Comparison of ENCODE assay signal across 16 cellular contexts in genomic region chr11:121038642-121039409, GRCh38. TPM values are rescaled to one million over a fixed set of nuclear protein-coding genes. Genes with fewer than 3 reads are reported as not detected.
A peak's percentile ranks its signal among the peaks of the same experiment; 100 is the strongest.
DNase-seq lines count a peak whose midpoint lies in the region; ATAC-seq and TF ChIP-seq lines count a peak whose summit lies in the region.
"Had no signal": no experiment of that assay in that cellular context is flagged by ENCODE, and none has a peak within 500 bp of the region (broad histone marks: within the 10 kb centered on the region; RNA-seq: fewer than 3 reads in every experiment).

No MANE protein-coding gene starts in this region.

- H3K36me3 Mint-ChIP-seq in GM23338 (ENCODE audit: low read depth) (no peaks in the 10 kb centered on the region), neural progenitor cell (no peaks in the 10 kb centered on the region)

- H3K27me3 Mint-ChIP-seq in GM23338 (ENCODE audit: insufficient read depth, low read depth, poor library complexity) = no peaks in the 10 kb centered on the region
- H3K27me3 Mint-ChIP-seq in neural progenitor cell (ENCODE audit: insufficient read depth, low read depth) = no peaks in the 10 kb centered on the region

- H3F3A ChIP-seq in GM23338 (replicated peaks; ENCODE audit: low read depth) (no peaks in the 10 kb centered on the region), neural progenitor cell (ENCODE audit: low read depth) (no peaks in the 10 kb centered on the region)

- H4K20me1 ChIP-seq in GM23338 (replicated peaks; ENCODE audit: insufficient read depth) (no peaks in the 10 kb centered on the region), hepatocyte (ENCODE audit: insufficient read depth, poor library complexity, severe bottlenecking) (no peaks in the 10 kb centered on the region), neural progenitor cell (ENCODE audit: low read depth) (peaks cover 74% of the 10 kb centered on the region)

- H3K4me1 Mint-ChIP-seq in GM23338 = peaks cover 72% of the 10 kb centered on the region
- H3K4me1 Mint-ChIP-seq in neural progenitor cell = peaks cover 13% of the 10 kb centered on the region

- H3K9me3 Mint-ChIP-seq in GM23338 (no peaks in the 10 kb centered on the region), neural progenitor cell (no peaks in the 10 kb centered on the region)
- H3K9me3 Mint-ChIP-seq: CD8-positive, alpha-beta T cell had no signal

- 66% methylated on average over 5 of the region's 5 CpGs for WGBS in HUES64
- whole genome bisulfite sequencing in hepatocyte (ENCODE audit: low lambda C conversion rate, missing lambda C conversion rate) = 51% methylated on average over 5 of the region's 5 CpGs

- no peaks in the 10 kb centered on the region for H3K9me2 ChIP-seq in GM23338 (ENCODE audit: insufficient read depth)
- H3K9me2 ChIP-seq in hepatocyte (replicated peaks; ENCODE audit: insufficient read depth) = no peaks in the 10 kb centered on the region

- H3K4me1 ChIP-seq in GM23338 (ENCODE audit: insufficient read depth) (peaks cover 42% of the 10 kb centered on the region), HUES64 (ENCODE audit: insufficient read depth, low read length) (peaks cover 49% of the 10 kb centered on the region), hepatocyte (ENCODE audit: insufficient read depth) (peaks cover 8% of the 10 kb centered on the region), neural progenitor cell (peaks cover 23% of the 10 kb centered on the region)

- DNase-seq in GM23338 (ENCODE audit: low spot score) (no peak), hepatocyte (ENCODE audit: low spot score) (no peak), neural progenitor cell (ENCODE audit: low spot score) (no peak), NCI-H69 (lab: John Stamatoyannopoulos, UW) (no peak), DMS153 treated with DMSO at 0.1 percent for 48 hours (lab: John Stamatoyannopoulos, UW; ENCODE audit: unreplicated experiment) (no peak), GF-D8 (lab: John Stamatoyannopoulos, UW) (no peak)
- DNase-seq in stimulated activated CD8-positive, alpha-beta memory T cell treated with anti-CD3 and anti-CD28 coated beads, Interleukin-4, amount 100 ng/mL, for 48 hours = no peak
- DNase-seq: CD8-positive, alpha-beta T cell; HCEC 1CT; KG1; NCI-H1092 treated with DMSO at 0.1 percent for 48 hours; NCI-H1694 treated with DMSO at 0.1 percent for 48 hours; NCI-H2171; NCI-H510A; RPMI8226 had no signal

- peaks cover 70% of the 10 kb centered on the region for H3K79me2 ChIP-seq in GM23338 (replicated peaks; ENCODE audit: insufficient read depth)
- peaks cover 53% of the 10 kb centered on the region for H3K79me2 ChIP-seq in hepatocyte
- H3K79me2 ChIP-seq in neural progenitor cell (ENCODE audit: low read depth) = peaks cover 60% of the 10 kb centered on the region

- TF ChIP-seq CTCF in GM23338 (conservative IDR thresholded peaks at IDR 0.05; ENCODE audit: low read depth in 2 of 2) (no peak), hepatocyte (IDR thresholded peaks at IDR 0.05; ENCODE audit: poor library complexity) (no peak), neural progenitor cell (IDR thresholded peaks at IDR 0.05) (no peak)

- no peaks in the 10 kb centered on the region for H3K36me3 ChIP-seq in GM23338 (ENCODE audit: insufficient read depth)
- H3K36me3 ChIP-seq in HUES64 (ENCODE audit: insufficient read depth, low read length) = no peaks in the 10 kb centered on the region
- H3K36me3 ChIP-seq in hepatocyte (replicated peaks; ENCODE audit: insufficient read depth, low read depth) = no peaks in the 10 kb centered on the region
- no peaks in the 10 kb centered on the region for H3K36me3 ChIP-seq in neural progenitor cell

- H3K27ac ChIP-seq in GM23338 (ENCODE audit: low read depth) = peak overlapping the region; percentile 51
- peak overlapping the region; percentile 19; the same call in 1 of the 2 replicates for H3K27ac ChIP-seq in HUES64 (ENCODE audit: low read depth, low read length)
- H3K27ac ChIP-seq in hepatocyte = peak overlapping the region; percentile 59
- no peak overlapping the region for H3K27ac ChIP-seq in neural progenitor cell

- peak overlapping the region; percentile 70 for H3K27ac Mint-ChIP-seq in GM23338
- H3K27ac Mint-ChIP-seq in neural progenitor cell = no peak overlapping the region
- H3K27ac Mint-ChIP-seq: CD8-positive, alpha-beta T cell had no signal

- H3K27me3 ChIP-seq in GM23338 (ENCODE audit: insufficient read depth) (no peaks in the 10 kb centered on the region), HUES64 (ENCODE audit: insufficient read depth, low read length) (no peaks in the 10 kb centered on the region), hepatocyte (no peaks in the 10 kb centered on the region), neural progenitor cell (no peaks in the 10 kb centered on the region)

- no peak; the same call in 2 of the 3 replicates for ATAC-seq in GM23338
- ATAC-seq: CD8-positive, alpha-beta T cell had no signal

- H3K4me3 Mint-ChIP-seq in GM23338 = peak overlapping the region; percentile 7; the same call in 2 of the 3 replicates
- H3K4me3 Mint-ChIP-seq in neural progenitor cell = no peak overlapping the region
- H3K4me3 Mint-ChIP-seq: CD8-positive, alpha-beta T cell had no signal

- peak overlapping the region; percentile 55 for H3K4me2 ChIP-seq in GM23338
- H3K4me2 ChIP-seq in hepatocyte = peak overlapping the region; percentile 47
- H3K4me2 ChIP-seq in neural progenitor cell = peak overlapping the region; percentile 39

- H3K4me3 ChIP-seq in GM23338 = no peak overlapping the region
- no peak overlapping the region for H3K4me3 ChIP-seq in HUES64 (ENCODE audit: low read length)
- H3K4me3 ChIP-seq in hepatocyte = no peak overlapping the region
- H3K4me3 ChIP-seq in neural progenitor cell = no peak overlapping the region

- no peak overlapping the region for H3K9ac ChIP-seq in HUES64 (ENCODE audit: low read depth, low read length)
- no peak overlapping the region for H3K9ac ChIP-seq in neural progenitor cell

- no peaks in the 10 kb centered on the region for H3K9me3 ChIP-seq in HUES64 (ENCODE audit: insufficient read depth, low read depth, low read length)
- no peaks in the 10 kb centered on the region for H3K9me3 ChIP-seq in hepatocyte (ENCODE audit: low read depth)
- H3K9me3 ChIP-seq in neural progenitor cell (ENCODE audit: low read depth) = no peaks in the 10 kb centered on the region

- H2AFZ ChIP-seq in GM23338 (no peak overlapping the region), hepatocyte (no peak overlapping the region), neural progenitor cell (replicated peaks) (no peak overlapping the region)

TF ChIP-seq in GM23338, 12 proteins besides CTCF, POLR2A, EP300 and RAD21:
- TF ChIP-seq STAT1 (IDR thresholded peaks at IDR 0.05; ENCODE audit: unreplicated experiment) = no peak
- TF ChIP-seq, protein P1, sequence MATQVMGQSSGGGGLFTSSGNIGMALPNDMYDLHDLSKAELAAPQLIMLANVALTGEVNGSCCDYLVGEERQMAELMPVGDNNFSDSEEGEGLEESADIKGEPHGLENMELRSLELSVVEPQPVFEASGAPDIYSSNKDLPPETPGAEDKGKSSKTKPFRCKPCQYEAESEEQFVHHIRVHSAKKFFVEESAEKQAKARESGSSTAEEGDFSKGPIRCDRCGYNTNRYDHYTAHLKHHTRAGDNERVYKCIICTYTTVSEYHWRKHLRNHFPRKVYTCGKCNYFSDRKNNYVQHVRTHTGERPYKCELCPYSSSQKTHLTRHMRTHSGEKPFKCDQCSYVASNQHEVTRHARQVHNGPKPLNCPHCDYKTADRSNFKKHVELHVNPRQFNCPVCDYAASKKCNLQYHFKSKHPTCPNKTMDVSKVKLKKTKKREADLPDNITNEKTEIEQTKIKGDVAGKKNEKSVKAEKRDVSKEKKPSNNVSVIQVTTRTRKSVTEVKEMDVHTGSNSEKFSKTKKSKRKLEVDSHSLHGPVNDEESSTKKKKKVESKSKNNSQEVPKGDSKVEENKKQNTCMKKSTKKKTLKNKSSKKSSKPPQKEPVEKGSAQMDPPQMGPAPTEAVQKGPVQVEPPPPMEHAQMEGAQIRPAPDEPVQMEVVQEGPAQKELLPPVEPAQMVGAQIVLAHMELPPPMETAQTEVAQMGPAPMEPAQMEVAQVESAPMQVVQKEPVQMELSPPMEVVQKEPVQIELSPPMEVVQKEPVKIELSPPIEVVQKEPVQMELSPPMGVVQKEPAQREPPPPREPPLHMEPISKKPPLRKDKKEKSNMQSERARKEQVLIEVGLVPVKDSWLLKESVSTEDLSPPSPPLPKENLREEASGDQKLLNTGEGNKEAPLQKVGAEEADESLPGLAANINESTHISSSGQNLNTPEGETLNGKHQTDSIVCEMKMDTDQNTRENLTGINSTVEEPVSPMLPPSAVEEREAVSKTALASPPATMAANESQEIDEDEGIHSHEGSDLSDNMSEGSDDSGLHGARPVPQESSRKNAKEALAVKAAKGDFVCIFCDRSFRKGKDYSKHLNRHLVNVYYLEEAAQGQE (IDR thresholded peaks at IDR 0.05; ENCODE audit: unreplicated experiment) = no peak
- TF ChIP-seq ETS1 (IDR thresholded peaks at IDR 0.05) = no peak
- no peak for TF ChIP-seq CREB1 (CRISPR knock-in tag; IDR thresholded peaks at IDR 0.05; ENCODE audit: low read depth)
- no peak for TF ChIP-seq POLR2AphosphoS5 (IDR thresholded peaks at IDR 0.05; ENCODE audit: low read depth)
- no peak for TF ChIP-seq ZNF331 (CRISPR knock-in tag; IDR thresholded peaks at IDR 0.05; ENCODE audit: low read depth)

RNA-seq across cellular contexts. Expression of gene TBCEL, which starts 14.9 kb away (rescaled TPM):
- 15.6 and 16.2 TPM in 2 replicates for total RNA-seq in GM23338 (2014; rRNA removed; shearing (Covaris generic))
- polyA plus RNA-seq in GM23338 (2016; fragmentation: Nextera tagmentation; extraction: Ambion mirVana) (4.3 and 5.4 TPM in 2 replicates), hepatocyte (7.2 and 9.2 TPM in 2 replicates)
- 5.9 TPM for polyA plus RNA-seq in HUES64 (2013, experiment 1 of 2)
- polyA plus RNA-seq in HUES64 (2013, experiment 2 of 2) = 6.3 TPM
- total RNA-seq in hepatocyte (16.7 and 19.3 TPM in 2 replicates), neural progenitor cell (ENCODE audit: low replicate concordance) (20.4 and 22.3 TPM in 2 replicates)
